ENCODE assay signal across 8 cellular contexts in genomic region chr17:49218941-49219913, GRCh38. TPM values are rescaled to one million over a fixed set of nuclear protein-coding genes. Genes with fewer than 3 reads are reported as not detected.
DNase-seq lines count a peak whose midpoint lies in the region; ATAC-seq, FAIRE-seq and TF ChIP-seq lines count a peak whose summit lies in the region.

No MANE protein-coding gene starts in this region.

- FAIRE-seq in GM12892 (lab: Jason Lieb, UNC): peak; percentile 92
- FAIRE-seq in small intestine (lab: Jason Lieb, UNC): no peak

- peaks cover 0 to 6% of the 10 kb centered on the region in 2 donors for H3K27me3 ChIP-seq in small intestine (ENCODE audit: control insufficient read depth in 2 of 2, insufficient read depth in 2 of 2, low read length in 2 of 2)

- no peaks in the 10 kb centered on the region for H3K9me3 ChIP-seq in small intestine (ENCODE audit: control insufficient read depth, low read depth)

- ATAC-seq in HG02763 (IDR thresholded peaks at IDR 0.05; ENCODE audit: unreplicated experiment) (no peak), GM21619 (IDR thresholded peaks at IDR 0.05; ENCODE audit: unreplicated experiment) (no peak)

- DNase-seq in GM12892 (ENCODE audit: insufficient read length): peak; percentile 59
- DNase-seq in NCI-H69 (lab: John Stamatoyannopoulos, UW): peak; percentile 8
- peak; percentile 54 for DNase-seq in small intestine
- DNase-seq in stimulated activated CD4-positive, alpha-beta T cell treated with anti-CD3 and anti-CD28 coated beads, Interleukin-1b, Interleukin-23, amount 100 ng/mL, for 48 hours: no peak
- no peak for DNase-seq in GM19240 (ENCODE audit: insufficient read length, low spot score)

- peak overlapping the region in 1 of 2 donors; percentile 5 for H3K4me3 ChIP-seq in small intestine (ENCODE audit: low read depth in 1 of 2, low read length in 2 of 2)

- H3K27ac ChIP-seq in cingulate gyrus (ENCODE audit: low read depth, low read length) (peak overlapping the region; percentile 10), small intestine (ENCODE audit: low read depth in 1 of 2, low read length in 1 of 2) (peak overlapping the region; percentile 35 to 52)

- 23 to 34% (median 28%) methylated on average over 28 to 37 of the region's 37 CpGs for WGBS in small intestine, 3 donors

- no peaks in the 10 kb centered on the region for H3K36me3 ChIP-seq in small intestine (ENCODE audit: control insufficient read depth in 2 of 2, insufficient read depth in 2 of 2, low read length in 2 of 2)

- no peak; the same call in 1 of the 2 replicates for TF ChIP-seq POLR2A in GM12892 (IDR thresholded peaks at IDR 0.05; ENCODE audit: low read depth, low read length)

- H3K4me1 ChIP-seq in small intestine (ENCODE audit: control insufficient read depth in 2 of 2, insufficient read depth in 1 of 2, low read depth in 1 of 2, low read length in 1 of 2): peaks cover 0 to 3% of the 10 kb centered on the region in 2 donors

RNA-seq across cellular contexts. Expression of gene ABI3, which starts 8.7 kb away (rescaled TPM):
- polyA plus RNA-seq in GM12892 (2012; ENCODE audit: missing spikeins): 22.7 TPM
- 10 to 100 TPM in 1 of 3 donors, 1 to 10 TPM in 2; 2.7 to 18.6 (median 8.9) TPM for polyA plus RNA-seq in small intestine

RNA-seq across cellular contexts. Expression of gene GNGT2, which starts 8.9 kb away (rescaled TPM):
- polyA plus RNA-seq in GM12892 (2012; ENCODE audit: missing spikeins): 33.7 TPM
- 1 to 10 TPM in 2 of 3 donors, not detected in 1; 1.9 to 3.5 TPM for polyA plus RNA-seq in small intestine

RNA-seq across cellular contexts. Expression of gene PHOSPHO1, which starts 11.4 kb away (rescaled TPM):
- polyA plus RNA-seq in GM12892 (2012; ENCODE audit: missing spikeins): 0.81 TPM
- under 1 TPM in 2 of 3 donors, not detected in 1; 0.54 to 0.64 TPM for polyA plus RNA-seq in small intestine

Comparison
In these comparisons a context has a peak if more than half of its experiments do, and no peak if none do; other contexts are left out.
1. DNase-seq: peak in GM12892 (single experiment), NCI-H69 (single experiment) and small intestine (single experiment); none in stimulated activated CD4-positive, alpha-beta T cell treated with anti-CD3 and anti-CD28 coated beads, Interleukin-1b, Interleukin-23, amount 100 ng/mL, for 48 hours (single experiment) and GM19240 (single experiment).